ENCODE assay signal across 25 cellular contexts in the genomic region with DNA sequence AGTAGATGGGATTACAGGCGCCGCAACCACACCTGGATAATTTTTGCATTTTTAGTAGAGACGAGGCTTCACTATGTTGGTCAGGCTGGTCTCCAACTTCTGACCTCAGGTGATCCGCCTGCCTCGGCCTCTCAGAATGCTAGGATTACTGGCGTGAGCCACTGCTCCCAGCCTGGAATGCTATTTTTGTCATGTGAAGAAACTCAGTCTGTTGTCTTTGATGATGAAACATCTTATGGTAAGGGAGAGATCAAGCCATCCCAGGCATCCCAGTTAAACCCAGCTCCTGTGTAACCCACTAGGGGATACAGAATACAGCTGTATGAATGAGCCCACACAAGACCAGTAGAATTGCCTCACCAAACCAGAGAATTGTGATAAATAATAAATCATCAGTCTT.
DNase-seq lines count a peak whose midpoint lies in the region; ATAC-seq, FAIRE-seq and TF ChIP-seq lines count a peak whose summit lies in the region.
"Had no signal": no experiment of that assay in that cellular context is flagged by ENCODE, and none has a peak within 500 bp of the region (broad histone marks: within the 10 kb centered on the region; RNA-seq: fewer than 3 reads in every experiment).

No MANE protein-coding gene starts in this region.

- no peaks in the 10 kb centered on the region for H3K36me3 Mint-ChIP-seq in activated CD8-positive, alpha-beta memory T cell treated with anti-CD3 and anti-CD28 coated beads, Interleukin-2, amount 10 ng/mL, durations not matched to agents 7 days and 5 days
- H3K36me3 Mint-ChIP-seq: CD14-positive monocyte; CD8-positive, alpha-beta memory T cell had no signal

- no peaks in the 10 kb centered on the region for H3K4me1 Mint-ChIP-seq in activated CD8-positive, alpha-beta memory T cell treated with anti-CD3 and anti-CD28 coated beads, Interleukin-2, amount 10 ng/mL, durations not matched to agents 7 days and 5 days
- H3K4me1 Mint-ChIP-seq: CD14-positive monocyte; CD8-positive, alpha-beta memory T cell had no signal

- peak; percentile 32 for FAIRE-seq in keratinocyte (lab: Jason Lieb, UNC)
- FAIRE-seq: A549, D721Med, GM12891, GM18507, H1 had no signal

- DNase-seq in amniotic epithelial cell (ENCODE audit: low read depth) (peak; percentile 8), keratinocyte (ENCODE audit: low read depth, low spot score) (no peak), gastrocnemius medialis (peak; percentile 36 to 74), left lung (no peak)
- DNase-seq in activated CD8-positive, alpha-beta memory T cell treated with anti-CD3 and anti-CD28 coated beads, Interleukin-2, amount 10 ng/mL, durations not matched to agents 7 days and 5 days, result no peak
- DNase-seq: 8988T; ACHN; AML-193; BE2C; CD4-positive, alpha-beta T cell; CD8-positive, alpha-beta memory T cell; DMS53; DMS79 treated with DMSO at 0.1 percent for 48 hours; GF-D8; H7; HCEC 1CT had no signal

- H3K36me3 ChIP-seq in keratinocyte (ENCODE audit: control insufficient read depth in 2 of 2, extremely low read depth in 1 of 2, insufficient read depth in 2 of 2, low read length in 2 of 2) (no peaks in the 10 kb centered on the region), gastrocnemius medialis (no peaks in the 10 kb centered on the region), subcutaneous abdominal adipose tissue (ENCODE audit: control insufficient read depth in 5 of 5, insufficient read depth in 5 of 5, low read length in 5 of 5) (no peaks in the 10 kb centered on the region), left lung (no peaks in the 10 kb centered on the region)
- H3K36me3 ChIP-seq: BE2C had no signal

- H3K4me2 ChIP-seq in keratinocyte (ENCODE audit: control insufficient read depth, extremely low read depth, insufficient read depth, low read depth, low read length), result no peak overlapping the region
- H3K4me2 ChIP-seq: A549; BLaER1 treated with 17β-estradiol and CSF1 and Interleukin-3, amounts not matched to agents 10 nM and 100 nM had no signal

- intact Hi-C loops in gastrocnemius medialis (cut with DNase I; ENCODE audit: low total_unique reads) (no loop called here), left lung (cut with DNase I) (no loop called here)

- no peak overlapping the region for H3K27ac ChIP-seq in keratinocyte (ENCODE audit: control insufficient read depth, insufficient read depth, low read length)
- peak overlapping the region; percentile 39 to 64 (median 56) for H3K27ac ChIP-seq in gastrocnemius medialis
- peak overlapping the region; percentile 39 for H3K27ac ChIP-seq in subcutaneous abdominal adipose tissue (ENCODE audit: low read depth, low read length)
- no peak overlapping the region for H3K27ac ChIP-seq in left lung
- H3K27ac ChIP-seq: A549; BLaER1 treated with 17β-estradiol and CSF1 and Interleukin-3, amounts not matched to agents 10 nM and 100 nM had no signal

- no peaks in the 10 kb centered on the region for H3K27me3 Mint-ChIP-seq in activated CD8-positive, alpha-beta memory T cell treated with anti-CD3 and anti-CD28 coated beads, Interleukin-2, amount 10 ng/mL, durations not matched to agents 7 days and 5 days

- H3K79me2 ChIP-seq in keratinocyte (ENCODE audit: control insufficient read depth, insufficient read depth, low read length), result no peaks in the 10 kb centered on the region

- no peaks in the 10 kb centered on the region for H3K9me1 ChIP-seq in keratinocyte (ENCODE audit: control insufficient read depth, extremely low read depth, insufficient read depth, low read length)

- TF ChIP-seq CTCF in keratinocyte (optimal IDR thresholded peaks at IDR 0.05 in 1 of 3, IDR thresholded peaks at IDR 0.05 in 1 of 3, conservative IDR thresholded peaks at IDR 0.05 in 1 of 3; ENCODE audit: extremely low read depth in 1 of 3, insufficient read depth in 2 of 3, low read length in 3 of 3) (no peak), gastrocnemius medialis (IDR thresholded peaks at IDR 0.05 in 4 of 5, conservative IDR thresholded peaks at IDR 0.05 in 1 of 5) (no peak), left lung (IDR thresholded peaks at IDR 0.05) (no peak)

- H3K9me3 ChIP-seq in keratinocyte (ENCODE audit: control insufficient read depth, low read depth, low read length) (no peaks in the 10 kb centered on the region), gastrocnemius medialis (no peaks in the 10 kb centered on the region), subcutaneous abdominal adipose tissue (ENCODE audit: control insufficient read depth in 5 of 5, low read length in 5 of 5) (peaks cover 0 to 5% (median 0%) of the 10 kb centered on the region in 5 donors), left lung (peaks cover 0 to 6% of the 10 kb centered on the region in 2 donors)
- H3K9me3 ChIP-seq: A549, BE2C had no signal

- H3K4me3 ChIP-seq in keratinocyte (ENCODE audit: control insufficient read depth in 2 of 3, extremely low read depth in 1 of 3, insufficient read depth in 2 of 3, low read depth in 1 of 3, low read length in 3 of 3), result no peak overlapping the region
- no peak overlapping the region for H3K4me3 ChIP-seq in gastrocnemius medialis
- H3K4me3 ChIP-seq in subcutaneous abdominal adipose tissue (ENCODE audit: low read depth in 1 of 5, low read length in 5 of 5), result no peak overlapping the region
- no peak overlapping the region for H3K4me3 ChIP-seq in left lung
- H3K4me3 ChIP-seq: A549; BLaER1 treated with 17β-estradiol and CSF1 and Interleukin-3, amounts not matched to agents 10 nM and 100 nM had no signal

- H3K9me3 Mint-ChIP-seq in activated CD8-positive, alpha-beta memory T cell treated with anti-CD3 and anti-CD28 coated beads, Interleukin-2, amount 10 ng/mL, durations not matched to agents 7 days and 5 days (ENCODE audit: low read depth), result peaks cover 3% of the 10 kb centered on the region
- H3K9me3 Mint-ChIP-seq: CD4-positive, alpha-beta T cell had no signal

- H3K27ac Mint-ChIP-seq in activated CD8-positive, alpha-beta memory T cell treated with anti-CD3 and anti-CD28 coated beads, Interleukin-2, amount 10 ng/mL, durations not matched to agents 7 days and 5 days, result no peak overlapping the region
- H3K27ac Mint-ChIP-seq: CD14-positive monocyte; CD4-positive, alpha-beta T cell; CD8-positive, alpha-beta memory T cell had no signal

- peak; percentile 66 to 76 for ATAC-seq in gastrocnemius medialis
- no peak for ATAC-seq in activated CD8-positive, alpha-beta memory T cell treated with anti-CD3 and anti-CD28 coated beads, Interleukin-2, amount 10 ng/mL, durations not matched to agents 7 days and 5 days
- no peak for ATAC-seq in HG02763 (IDR thresholded peaks at IDR 0.05; ENCODE audit: unreplicated experiment)
- no peak for ATAC-seq in left lung
- ATAC-seq: A549 had no signal

- in situ Hi-C loops in gastrocnemius medialis (cut with MboI; ENCODE audit: low sequenced_read_pairs in 4 of 4), result no loop called here

- TF ChIP-seq POLR2A in gastrocnemius medialis (IDR thresholded peaks at IDR 0.05), result no peak

- dilution Hi-C loops in keratinocyte (cut with MboI; ENCODE audit: extremely low pct_ligation_motif_present, low sequenced_read_pairs), result no loop called here

- H3K27me3 ChIP-seq in keratinocyte (ENCODE audit: control insufficient read depth, extremely low read depth, insufficient read depth, low read length) (no peaks in the 10 kb centered on the region), gastrocnemius medialis (no peaks in the 10 kb centered on the region), subcutaneous abdominal adipose tissue (ENCODE audit: control insufficient read depth in 5 of 5, insufficient read depth in 4 of 5, low read length in 5 of 5) (no peaks in the 10 kb centered on the region), left lung (peaks cover 0 to 7% of the 10 kb centered on the region in 2 donors)
- H3K27me3 ChIP-seq: BE2C; BLaER1 treated with 17β-estradiol and CSF1 and Interleukin-3, amounts not matched to agents 10 nM and 100 nM had no signal

- H3K4me1 ChIP-seq in keratinocyte (ENCODE audit: control insufficient read depth, extremely low read depth, insufficient read depth, low read length), result no peaks in the 10 kb centered on the region
- peaks cover 8 to 21% of the 10 kb centered on the region in 2 donors for H3K4me1 ChIP-seq in gastrocnemius medialis
- peaks cover 0 to 21% (median 10%) of the 10 kb centered on the region in 5 donors for H3K4me1 ChIP-seq in subcutaneous abdominal adipose tissue (ENCODE audit: control insufficient read depth in 5 of 5, insufficient read depth in 5 of 5, low read length in 5 of 5)
- no peaks in the 10 kb centered on the region for H3K4me1 ChIP-seq in left lung
- H3K4me1 ChIP-seq: A549, BE2C had no signal

- no peak overlapping the region for H3K9ac ChIP-seq in keratinocyte (ENCODE audit: control insufficient read depth, extremely low read depth, insufficient read depth, low read length)
- H3K9ac ChIP-seq in subcutaneous abdominal adipose tissue (ENCODE audit: low read length in 5 of 5), result no peak overlapping the region
- H3K9ac ChIP-seq: BLaER1 treated with 17β-estradiol and CSF1 and Interleukin-3, amounts not matched to agents 10 nM and 100 nM had no signal

- no peaks in the 10 kb centered on the region for H4K20me1 ChIP-seq in keratinocyte (ENCODE audit: control insufficient read depth, extremely low read depth, insufficient read depth, low read length)
- H4K20me1 ChIP-seq: BLaER1 treated with 17β-estradiol and CSF1 and Interleukin-3, amounts not matched to agents 10 nM and 100 nM had no signal

- no peak overlapping the region for H3K4me3 Mint-ChIP-seq in activated CD8-positive, alpha-beta memory T cell treated with anti-CD3 and anti-CD28 coated beads, Interleukin-2, amount 10 ng/mL, durations not matched to agents 7 days and 5 days
- H3K4me3 Mint-ChIP-seq: CD14-positive monocyte; CD4-positive, alpha-beta T cell; CD8-positive, alpha-beta memory T cell had no signal

- H2AFZ ChIP-seq in keratinocyte (ENCODE audit: control insufficient read depth, low read length), result no peak overlapping the region

- CTCF ChIA-PET in activated CD8-positive, alpha-beta memory T cell treated with anti-CD3 and anti-CD28 coated beads, Interleukin-2, amount 10 ng/mL, durations not matched to agents 7 days and 5 days (lab: Charles Lee), result no interaction called here

Comparison
In these comparisons a context has a peak if more than half of its experiments do, and no peak if none do; other contexts are left out.
1. DNase-seq: peak in amniotic epithelial cell (single experiment) and gastrocnemius medialis (2 of 2); none in keratinocyte (single experiment), activated CD8-positive, alpha-beta memory T cell treated with anti-CD3 and anti-CD28 coated beads, Interleukin-2, amount 10 ng/mL, durations not matched to agents 7 days and 5 days (single experiment) and left lung (0 of 2).
2. H3K27ac ChIP-seq: peak in gastrocnemius medialis (4 of 4) and subcutaneous abdominal adipose tissue (single experiment); none in keratinocyte (single experiment) and left lung (0 of 2).
3. ATAC-seq: peak in gastrocnemius medialis (2 of 2); none in activated CD8-positive, alpha-beta memory T cell treated with anti-CD3 and anti-CD28 coated beads, Interleukin-2, amount 10 ng/mL, durations not matched to agents 7 days and 5 days (single experiment), HG02763 (single experiment) and left lung (single experiment).